8 cellular contexts compared by ENCODE assay signal in genomic region chr11:65135633-65136145, GRCh38. TPM values are rescaled to one million over a fixed set of nuclear protein-coding genes. Genes with fewer than 3 reads are reported as not detected.
DNase-seq lines count a peak whose midpoint lies in the region; TF ChIP-seq lines count a peak whose summit lies in the region.

No MANE protein-coding gene starts in this region.

- no peaks in the 10 kb centered on the region for H3K9me3 Mint-ChIP-seq in CD14-positive monocyte

- intact Hi-C loops in CD14-positive monocyte (cut with micrococcal nuclease) = loop anchor here in 1 of 2 donors (2.0 kb wide), 2 partner anchors 15 to 19 kb away; partner anchors contain the start of gene ZNHIT2

- H4K20me1 ChIP-seq in neural cell (ENCODE audit: insufficient read depth) = no peaks in the 10 kb centered on the region

- peaks cover 4% of the 10 kb centered on the region for H3K27me3 ChIP-seq in ectodermal cell (ENCODE audit: control insufficient read depth, insufficient read depth, low read length, poor library complexity, severe bottlenecking)
- no peaks in the 10 kb centered on the region for H3K27me3 ChIP-seq in neural cell (ENCODE audit: insufficient read depth, low read depth, low read length)

- H3K4me2 ChIP-seq in neural cell (ENCODE audit: low read length) = peak overlapping the region; percentile 92

- H2AFZ ChIP-seq in neural cell (ENCODE audit: low read depth, low read length) = peak overlapping the region; percentile 87

- peaks cover 5% of the 10 kb centered on the region for H3F3A ChIP-seq in neural cell (ENCODE audit: insufficient read depth, low read length, poor library complexity, severe bottlenecking)

- peak overlapping the region; percentile 97 for H3K9ac ChIP-seq in neural cell (ENCODE audit: low read length)

- H3K36me3 ChIP-seq in ectodermal cell (ENCODE audit: control insufficient read depth, insufficient read depth, low read length) (no peaks in the 10 kb centered on the region), neural cell (ENCODE audit: insufficient read depth, low read length) (no peaks in the 10 kb centered on the region)

- no peak for TF ChIP-seq RAD21 in neural cell (conservative IDR thresholded peaks at IDR 0.05)

- peaks cover 0 to 4% (median 2%) of the 10 kb centered on the region in 3 donors for H3K27me3 Mint-ChIP-seq in CD14-positive monocyte (ENCODE audit: low read depth in 3 of 3)

- TF ChIP-seq CTCF in CD14-positive monocyte (IDR thresholded peaks at IDR 0.05) (no peak), neural cell (IDR thresholded peaks at IDR 0.05; ENCODE audit: poor library complexity, severe bottlenecking) (no peak)

- TF ChIP-seq EP300 in neural cell (conservative IDR thresholded peaks at IDR 0.05; ENCODE audit: poor library complexity, severe bottlenecking) = no peak

- WGBS in ectodermal cell, 2 experiments = 75 to 78% methylated on average over 11 of the region's 11 CpGs

- H3K4me1 ChIP-seq in ectodermal cell (ENCODE audit: control insufficient read depth, insufficient read depth, low read length) = peaks cover 11% of the 10 kb centered on the region

- H3K4me3 ChIP-seq in ectodermal cell (ENCODE audit: insufficient read depth, low read depth, low read length) = peak overlapping the region; percentile 83
- H3K4me3 ChIP-seq in neural cell (ENCODE audit: low read length) = peak overlapping the region; percentile 100

- H3K36me3 Mint-ChIP-seq in CD14-positive monocyte = peaks cover 16 to 33% of the 10 kb centered on the region in 2 donors

- peak overlapping the region; percentile 99 to 100 (median 99) for H3K27ac Mint-ChIP-seq in CD14-positive monocyte

- peaks cover 16% of the 10 kb centered on the region for H3K79me2 ChIP-seq in neural cell (replicated peaks; ENCODE audit: insufficient read depth, low read length)

- no peaks in the 10 kb centered on the region for H3K9me3 ChIP-seq in ectodermal cell (ENCODE audit: control insufficient read depth, low read length)
- H3K9me3 ChIP-seq in neural cell (ENCODE audit: low read length) = no peaks in the 10 kb centered on the region

- H3K4me3 Mint-ChIP-seq in CD14-positive monocyte = peak overlapping the region; percentile 92 to 99

- H3K9me2 ChIP-seq in neural cell (ENCODE audit: insufficient read depth, low read length) = no peaks in the 10 kb centered on the region

- DNase-seq in CD14-positive monocyte (ENCODE audit: low spot score) (peak; percentile 26), NCI-H69 (lab: John Stamatoyannopoulos, UW) (peak; percentile 51), NCI-H2029 treated with DMSO at 0.1 percent for 48 hours (lab: John Stamatoyannopoulos, UW) (no peak), HT-29 (ENCODE audit: low spot score) (no peak), NCI-H2227 treated with DMSO at 0.1 percent for 48 hours (lab: John Stamatoyannopoulos, UW) (no peak), NK-92 (lab: John Stamatoyannopoulos, UW; ENCODE audit: unreplicated experiment) (no peak)

- peaks cover 29% of the 10 kb centered on the region for H3K4me1 Mint-ChIP-seq in CD14-positive monocyte

- no peak overlapping the region for H3K27ac ChIP-seq in ectodermal cell (ENCODE audit: insufficient read depth, low read depth, low read length, poor library complexity, severe bottlenecking)
- H3K27ac ChIP-seq in neural cell (ENCODE audit: low read length) = peak overlapping the region; percentile 98

TF ChIP-seq in neural cell, 6 proteins besides CTCF, POLR2A, EP300 and RAD21:
- TF ChIP-seq EZH2 (IDR thresholded peaks at IDR 0.05; ENCODE audit: borderline replicate concordance, insufficient read depth, low read length, poor library complexity, severe bottlenecking) (no peak), POLR2AphosphoS5 (IDR thresholded peaks at IDR 0.05) (no peak), TAF1 (IDR thresholded peaks at IDR 0.05; ENCODE audit: low read depth) (no peak), SMC3 (conservative IDR thresholded peaks at IDR 0.05; ENCODE audit: poor library complexity) (no peak), REST (IDR thresholded peaks at IDR 0.05; ENCODE audit: borderline replicate concordance) (no peak), MXI1 (conservative IDR thresholded peaks at IDR 0.05; ENCODE audit: poor library complexity, severe bottlenecking) (no peak)

RNA-seq across cellular contexts. Expression of gene SYVN1, which starts 1.4 kb away (rescaled TPM):
- 1 to 10 TPM; 3.5 to 6.4 TPM for polyA plus RNA-seq in CD14-positive monocyte
- 31.4 TPM for polyA plus RNA-seq in ectodermal cell (2013, experiment 1 of 4)
- polyA plus RNA-seq in ectodermal cell (2013, experiment 2 of 4) = 25.5 TPM
- 22.1 TPM for polyA plus RNA-seq in ectodermal cell (2013, experiment 3 of 4)
- 29.0 TPM for polyA plus RNA-seq in ectodermal cell (2013, experiment 4 of 4)
- polyA plus RNA-seq in neural cell = 12.8 and 13.0 TPM in 2 replicates
- 12.2 and 22.3 TPM in 2 replicates for polyA minus RNA-seq in neural cell
- 21.7 and 32.1 TPM in 2 replicates for total RNA-seq in HT-29 (2014; rRNA removed; shearing (Covaris generic))

RNA-seq across cellular contexts. Expression of gene MRPL49, which starts 13.6 kb away (rescaled TPM):
- polyA plus RNA-seq in CD14-positive monocyte (10 to 100 TPM; 32.7 to 33.9 TPM), neural cell (80.5 and 83.2 TPM in 2 replicates)
- polyA plus RNA-seq in ectodermal cell (2013, experiment 1 of 4) = 47.5 TPM
- polyA plus RNA-seq in ectodermal cell (2013, experiment 2 of 4) = 49.9 TPM
- polyA plus RNA-seq in ectodermal cell (2013, experiment 3 of 4) = 34.1 TPM
- polyA plus RNA-seq in ectodermal cell (2013, experiment 4 of 4) = 40.1 TPM
- polyA minus RNA-seq in neural cell = 36.3 and 39.2 TPM in 2 replicates
- 153 and 200 TPM in 2 replicates for total RNA-seq in HT-29 (2014; rRNA removed; shearing (Covaris generic))

RNA-seq across cellular contexts. Expression of gene FAU, which starts 13.8 kb away (rescaled TPM):
- polyA plus RNA-seq in CD14-positive monocyte = 100 to 1,000 TPM; 668 to 799 TPM
- 875 TPM for polyA plus RNA-seq in ectodermal cell (2013, experiment 1 of 4)
- polyA plus RNA-seq in ectodermal cell (2013, experiment 2 of 4) = 877 TPM
- polyA plus RNA-seq in ectodermal cell (2013, experiment 3 of 4) = 873 TPM
- 955 TPM for polyA plus RNA-seq in ectodermal cell (2013, experiment 4 of 4)
- polyA plus RNA-seq in neural cell = 299 and 420 TPM in 2 replicates
- polyA minus RNA-seq in neural cell = 104 and 117 TPM in 2 replicates
- 835 and 863 TPM in 2 replicates for total RNA-seq in HT-29 (2014; rRNA removed; shearing (Covaris generic))

RNA-seq across cellular contexts. Expression of gene ZNHIT2, which starts 18.2 kb away (rescaled TPM):
- polyA plus RNA-seq in CD14-positive monocyte (1 to 10 TPM; 5.8 to 9.4 TPM), neural cell (6.9 and 7.0 TPM in 2 replicates)
- polyA plus RNA-seq in ectodermal cell (2013, experiment 1 of 4) = 7.8 TPM
- polyA plus RNA-seq in ectodermal cell (2013, experiment 2 of 4) = 9.1 TPM
- 7.7 TPM for polyA plus RNA-seq in ectodermal cell (2013, experiment 3 of 4)
- 7.8 TPM for polyA plus RNA-seq in ectodermal cell (2013, experiment 4 of 4)
- polyA minus RNA-seq in neural cell = 9.7 and 10.1 TPM in 2 replicates
- total RNA-seq in HT-29 (2014; rRNA removed; shearing (Covaris generic)) = 104 and 115 TPM in 2 replicates

RNA-seq across cellular contexts. Expression of gene TM7SF2, which starts 24.0 kb away (rescaled TPM):
- polyA plus RNA-seq in CD14-positive monocyte = 1 to 10 TPM; 1.8 TPM
- polyA plus RNA-seq in ectodermal cell (2013, experiment 1 of 4) = 63.7 TPM
- polyA plus RNA-seq in ectodermal cell (2013, experiment 2 of 4) = 75.0 TPM
- 62.0 TPM for polyA plus RNA-seq in ectodermal cell (2013, experiment 3 of 4)
- polyA plus RNA-seq in ectodermal cell (2013, experiment 4 of 4) = 71.4 TPM
- polyA plus RNA-seq in neural cell = 78.4 and 99.5 TPM in 2 replicates
- 70.7 and 78.2 TPM in 2 replicates for polyA minus RNA-seq in neural cell
- total RNA-seq in HT-29 (2014; rRNA removed; shearing (Covaris generic)) = 84.4 and 113 TPM in 2 replicates

Comparison
In these comparisons a context has a peak if more than half of its experiments do, and no peak if none do; other contexts are left out.
1. DNase-seq: peak in CD14-positive monocyte (single experiment) and NCI-H69 (single experiment); none in NCI-H2029 treated with DMSO at 0.1 percent for 48 hours (single experiment), HT-29 (single experiment), NCI-H2227 treated with DMSO at 0.1 percent for 48 hours (single experiment) and NK-92 (single experiment).